8 cellular contexts compared by ENCODE assay signal in the genomic region with DNA sequence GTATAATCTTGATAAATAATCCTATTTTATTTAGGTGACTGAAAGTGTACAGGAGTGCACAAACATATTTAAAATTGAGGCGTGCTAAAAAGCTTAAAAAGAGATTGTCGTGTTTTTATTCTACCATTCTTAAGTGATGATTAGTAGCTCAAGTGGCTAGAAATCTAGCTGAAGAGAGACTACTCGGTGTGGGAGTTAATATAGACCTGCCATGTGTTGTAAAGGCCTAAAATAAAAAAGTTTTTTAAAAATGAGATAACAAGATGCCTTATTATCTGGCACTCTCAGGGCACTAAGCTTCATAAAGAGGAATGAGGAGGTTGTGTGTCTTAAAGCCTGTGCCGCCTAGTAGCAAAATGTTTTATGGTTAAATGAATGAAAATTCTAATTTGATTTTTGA. TPM values are rescaled to one million over a fixed set of nuclear protein-coding genes. Genes with fewer than 3 reads are reported as not detected.
A peak's percentile ranks its signal among the peaks of the same experiment; 100 is the strongest.
DNase-seq lines count a peak whose midpoint lies in the region; TF ChIP-seq lines count a peak whose summit lies in the region.

No MANE protein-coding gene starts in this region.

- no peak overlapping the region for H3K27ac ChIP-seq in suprapubic skin

- TF ChIP-seq EP300 in suprapubic skin (IDR thresholded peaks at IDR 0.05) = no peak

- peak overlapping the region; percentile 92 for H3K4me3 ChIP-seq in suprapubic skin

- TF ChIP-seq CTCF in suprapubic skin (IDR thresholded peaks at IDR 0.05) = no peak

- no peaks in the 10 kb centered on the region for H3K9me3 Mint-ChIP-seq in T-helper 1 cell treated with Interleukin-12 subunit alpha and Interleukin-12 subunit beta and Interleukin-4 antibody, amounts not matched to agents 30 μg/mL and 1 μg/mL, for 36 hours
- H3K9me3 Mint-ChIP-seq in activated T-helper 1 cell treated with anti-CD3 and anti-CD28 coated beads, Interleukin-12 subunit alpha, Interleukin-12 subunit beta, Interleukin-2, Interleukin-4 antibody, amounts not matched to agents 30 ng/mL and 10 ng/mL and 1 ng/mL, durations not matched to agents 14 hours and 24 hours and 36 hours = no peaks in the 10 kb centered on the region
- no peaks in the 10 kb centered on the region for H3K9me3 Mint-ChIP-seq in immature natural killer cell

- H3K4me3 Mint-ChIP-seq in T-helper 1 cell treated with Interleukin-12 subunit alpha and Interleukin-12 subunit beta and Interleukin-4 antibody, amounts not matched to agents 30 μg/mL and 1 μg/mL, for 36 hours = peak overlapping the region; percentile 97
- H3K4me3 Mint-ChIP-seq in activated T-helper 1 cell treated with anti-CD3 and anti-CD28 coated beads, Interleukin-12 subunit alpha, Interleukin-12 subunit beta, Interleukin-2, Interleukin-4 antibody, amounts not matched to agents 30 ng/mL and 10 ng/mL and 1 ng/mL, durations not matched to agents 14 hours and 24 hours and 36 hours = peak overlapping the region; percentile 93
- H3K4me3 Mint-ChIP-seq in immature natural killer cell = peak overlapping the region; percentile 90 to 97 (median 96)

- no peak for DNase-seq in T-helper 1 cell
- no peak for DNase-seq in activated T-helper 1 cell treated with anti-CD3 and anti-CD28 coated beads, Interleukin-12 subunit alpha, Interleukin-12 subunit beta, Interleukin-2, Interleukin-4 antibody, amounts not matched to agents 30 ng/mL and 10 ng/mL and 1 ng/mL, durations not matched to agents 14 hours and 24 hours and 36 hours (ENCODE audit: low spot score)
- DNase-seq in immature natural killer cell = no peak
- DNase-seq in suprapubic skin (ENCODE audit: low spot score in 2 of 2) = no peak
- no peak for DNase-seq in amniotic stem cell (lab: John Stamatoyannopoulos, UW)
- DNase-seq in NCI-H2171 (lab: John Stamatoyannopoulos, UW) = no peak
- no peak for DNase-seq in A172 (ENCODE audit: low spot score)

- intact Hi-C loops in activated T-helper 1 cell treated with anti-CD3 and anti-CD28 coated beads, Interleukin-12 subunit alpha, Interleukin-12 subunit beta, Interleukin-2, Interleukin-4 antibody, amounts not matched to agents 30 ng/mL and 10 ng/mL and 1 ng/mL, durations not matched to agents 14 hours and 24 hours and 36 hours (cut with micrococcal nuclease) = loop anchor here (5.0 kb wide), 2 partner anchors 33 to 263 kb away; no protein-coding TSS in a partner anchor

- H3K36me3 ChIP-seq in suprapubic skin = no peaks in the 10 kb centered on the region

- H3K9me3 ChIP-seq in suprapubic skin = no peaks in the 10 kb centered on the region

- H3K36me3 Mint-ChIP-seq in T-helper 1 cell treated with Interleukin-12 subunit alpha and Interleukin-12 subunit beta and Interleukin-4 antibody, amounts not matched to agents 30 μg/mL and 1 μg/mL, for 36 hours (ENCODE audit: low read depth) = peaks cover 9% of the 10 kb centered on the region
- peaks cover 13% of the 10 kb centered on the region for H3K36me3 Mint-ChIP-seq in activated T-helper 1 cell treated with anti-CD3 and anti-CD28 coated beads, Interleukin-12 subunit alpha, Interleukin-12 subunit beta, Interleukin-2, Interleukin-4 antibody, amounts not matched to agents 30 ng/mL and 10 ng/mL and 1 ng/mL, durations not matched to agents 14 hours and 24 hours and 36 hours (ENCODE audit: low read depth)
- no peaks in the 10 kb centered on the region for H3K36me3 Mint-ChIP-seq in immature natural killer cell

- peaks cover 38% of the 10 kb centered on the region for H3K4me1 Mint-ChIP-seq in T-helper 1 cell treated with Interleukin-12 subunit alpha and Interleukin-12 subunit beta and Interleukin-4 antibody, amounts not matched to agents 30 μg/mL and 1 μg/mL, for 36 hours (ENCODE audit: low read depth)
- peaks cover 40% of the 10 kb centered on the region for H3K4me1 Mint-ChIP-seq in activated T-helper 1 cell treated with anti-CD3 and anti-CD28 coated beads, Interleukin-12 subunit alpha, Interleukin-12 subunit beta, Interleukin-2, Interleukin-4 antibody, amounts not matched to agents 30 ng/mL and 10 ng/mL and 1 ng/mL, durations not matched to agents 14 hours and 24 hours and 36 hours (ENCODE audit: low read depth)
- H3K4me1 Mint-ChIP-seq in immature natural killer cell = peaks cover 53 to 65% of the 10 kb centered on the region in 2 donors

- peaks cover 12% of the 10 kb centered on the region for H3K27me3 Mint-ChIP-seq in T-helper 1 cell treated with Interleukin-12 subunit alpha and Interleukin-12 subunit beta and Interleukin-4 antibody, amounts not matched to agents 30 μg/mL and 1 μg/mL, for 36 hours (ENCODE audit: low read depth)
- H3K27me3 Mint-ChIP-seq in activated T-helper 1 cell treated with anti-CD3 and anti-CD28 coated beads, Interleukin-12 subunit alpha, Interleukin-12 subunit beta, Interleukin-2, Interleukin-4 antibody, amounts not matched to agents 30 ng/mL and 10 ng/mL and 1 ng/mL, durations not matched to agents 14 hours and 24 hours and 36 hours (ENCODE audit: insufficient read depth) = peaks cover 8% of the 10 kb centered on the region
- H3K27me3 Mint-ChIP-seq in immature natural killer cell (ENCODE audit: low read depth in 3 of 3) = peaks cover 0 to 13% (median 7%) of the 10 kb centered on the region in 3 donors

- no peak for TF ChIP-seq POLR2A in suprapubic skin (IDR thresholded peaks at IDR 0.05)

- peak overlapping the region; percentile 92 for H3K27ac Mint-ChIP-seq in T-helper 1 cell treated with Interleukin-12 subunit alpha and Interleukin-12 subunit beta and Interleukin-4 antibody, amounts not matched to agents 30 μg/mL and 1 μg/mL, for 36 hours
- H3K27ac Mint-ChIP-seq in activated T-helper 1 cell treated with anti-CD3 and anti-CD28 coated beads, Interleukin-12 subunit alpha, Interleukin-12 subunit beta, Interleukin-2, Interleukin-4 antibody, amounts not matched to agents 30 ng/mL and 10 ng/mL and 1 ng/mL, durations not matched to agents 14 hours and 24 hours and 36 hours = peak overlapping the region; percentile 88
- H3K27ac Mint-ChIP-seq in immature natural killer cell = peak overlapping the region; percentile 5 to 97 (median 90)

- no peaks in the 10 kb centered on the region for H3K27me3 ChIP-seq in suprapubic skin

- 44% methylated on average over 4 of the region's 4 CpGs for WGBS in suprapubic skin

- H3K4me1 ChIP-seq in suprapubic skin = peaks cover 38% of the 10 kb centered on the region

RNA-seq across cellular contexts. Expression of a gene that starts 1.7 kb away (rescaled TPM):
- 143 and 165 TPM in 2 replicates for total RNA-seq in activated T-helper 1 cell treated with anti-CD3 and anti-CD28 coated beads, Interleukin-12 subunit alpha, Interleukin-12 subunit beta, Interleukin-2, Interleukin-4 antibody, amounts not matched to agents 30 ng/mL and 10 ng/mL and 1 ng/mL, durations not matched to agents 14 hours and 24 hours and 36 hours
- 100 to 1,000 TPM; 174 to 318 (median 246) TPM for polyA plus RNA-seq in immature natural killer cell
- 10 to 100 TPM; 53.7 to 64.9 (median 59.6) TPM for total RNA-seq in suprapubic skin
- total RNA-seq in A172 (2014; rRNA removed; shearing (Covaris generic)) = 201 and 225 TPM in 2 replicates
